ENCODE assay signal across 1 cellular context in the genomic region with DNA sequence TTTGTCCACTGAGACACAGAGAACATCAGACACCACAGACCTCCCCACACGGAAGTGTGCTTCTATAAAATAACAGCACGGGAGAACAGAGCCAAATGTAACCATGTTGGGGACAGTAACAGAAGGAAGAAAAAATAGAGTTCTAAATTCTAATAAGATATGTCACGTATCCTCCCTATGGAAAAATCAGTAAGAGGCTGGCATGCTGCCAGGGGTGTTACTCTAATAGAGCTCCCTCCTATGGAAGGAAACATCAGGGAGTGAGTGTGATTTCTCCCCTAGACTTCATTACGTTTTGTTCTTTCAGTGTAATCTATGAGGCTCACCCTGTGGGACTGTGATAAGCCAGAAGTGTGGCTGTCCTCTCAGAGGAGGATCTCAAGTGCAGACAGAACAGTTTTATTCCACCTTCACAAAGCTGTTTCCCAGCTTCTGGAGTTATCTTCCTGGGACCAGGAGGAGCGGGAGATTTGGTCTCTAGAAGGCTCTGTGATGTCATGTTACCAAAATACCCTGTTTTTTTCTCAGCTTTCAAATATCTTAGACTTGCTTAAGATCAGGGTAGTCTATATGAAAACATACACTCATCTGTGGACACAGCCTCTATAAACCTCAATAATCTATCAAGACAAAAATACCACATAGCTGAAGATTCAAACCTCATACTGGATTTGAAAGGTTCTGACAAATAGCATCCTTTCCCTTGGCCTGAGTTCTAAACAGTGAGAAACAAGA.
TF ChIP-seq lines count a peak whose summit lies in the region.

No MANE protein-coding gene starts in this region.

TF ChIP-seq in GM23338, 12 proteins besides CTCF, POLR2A, EP300 and RAD21 (continued from another document):
- TF ChIP-seq, protein P1, sequence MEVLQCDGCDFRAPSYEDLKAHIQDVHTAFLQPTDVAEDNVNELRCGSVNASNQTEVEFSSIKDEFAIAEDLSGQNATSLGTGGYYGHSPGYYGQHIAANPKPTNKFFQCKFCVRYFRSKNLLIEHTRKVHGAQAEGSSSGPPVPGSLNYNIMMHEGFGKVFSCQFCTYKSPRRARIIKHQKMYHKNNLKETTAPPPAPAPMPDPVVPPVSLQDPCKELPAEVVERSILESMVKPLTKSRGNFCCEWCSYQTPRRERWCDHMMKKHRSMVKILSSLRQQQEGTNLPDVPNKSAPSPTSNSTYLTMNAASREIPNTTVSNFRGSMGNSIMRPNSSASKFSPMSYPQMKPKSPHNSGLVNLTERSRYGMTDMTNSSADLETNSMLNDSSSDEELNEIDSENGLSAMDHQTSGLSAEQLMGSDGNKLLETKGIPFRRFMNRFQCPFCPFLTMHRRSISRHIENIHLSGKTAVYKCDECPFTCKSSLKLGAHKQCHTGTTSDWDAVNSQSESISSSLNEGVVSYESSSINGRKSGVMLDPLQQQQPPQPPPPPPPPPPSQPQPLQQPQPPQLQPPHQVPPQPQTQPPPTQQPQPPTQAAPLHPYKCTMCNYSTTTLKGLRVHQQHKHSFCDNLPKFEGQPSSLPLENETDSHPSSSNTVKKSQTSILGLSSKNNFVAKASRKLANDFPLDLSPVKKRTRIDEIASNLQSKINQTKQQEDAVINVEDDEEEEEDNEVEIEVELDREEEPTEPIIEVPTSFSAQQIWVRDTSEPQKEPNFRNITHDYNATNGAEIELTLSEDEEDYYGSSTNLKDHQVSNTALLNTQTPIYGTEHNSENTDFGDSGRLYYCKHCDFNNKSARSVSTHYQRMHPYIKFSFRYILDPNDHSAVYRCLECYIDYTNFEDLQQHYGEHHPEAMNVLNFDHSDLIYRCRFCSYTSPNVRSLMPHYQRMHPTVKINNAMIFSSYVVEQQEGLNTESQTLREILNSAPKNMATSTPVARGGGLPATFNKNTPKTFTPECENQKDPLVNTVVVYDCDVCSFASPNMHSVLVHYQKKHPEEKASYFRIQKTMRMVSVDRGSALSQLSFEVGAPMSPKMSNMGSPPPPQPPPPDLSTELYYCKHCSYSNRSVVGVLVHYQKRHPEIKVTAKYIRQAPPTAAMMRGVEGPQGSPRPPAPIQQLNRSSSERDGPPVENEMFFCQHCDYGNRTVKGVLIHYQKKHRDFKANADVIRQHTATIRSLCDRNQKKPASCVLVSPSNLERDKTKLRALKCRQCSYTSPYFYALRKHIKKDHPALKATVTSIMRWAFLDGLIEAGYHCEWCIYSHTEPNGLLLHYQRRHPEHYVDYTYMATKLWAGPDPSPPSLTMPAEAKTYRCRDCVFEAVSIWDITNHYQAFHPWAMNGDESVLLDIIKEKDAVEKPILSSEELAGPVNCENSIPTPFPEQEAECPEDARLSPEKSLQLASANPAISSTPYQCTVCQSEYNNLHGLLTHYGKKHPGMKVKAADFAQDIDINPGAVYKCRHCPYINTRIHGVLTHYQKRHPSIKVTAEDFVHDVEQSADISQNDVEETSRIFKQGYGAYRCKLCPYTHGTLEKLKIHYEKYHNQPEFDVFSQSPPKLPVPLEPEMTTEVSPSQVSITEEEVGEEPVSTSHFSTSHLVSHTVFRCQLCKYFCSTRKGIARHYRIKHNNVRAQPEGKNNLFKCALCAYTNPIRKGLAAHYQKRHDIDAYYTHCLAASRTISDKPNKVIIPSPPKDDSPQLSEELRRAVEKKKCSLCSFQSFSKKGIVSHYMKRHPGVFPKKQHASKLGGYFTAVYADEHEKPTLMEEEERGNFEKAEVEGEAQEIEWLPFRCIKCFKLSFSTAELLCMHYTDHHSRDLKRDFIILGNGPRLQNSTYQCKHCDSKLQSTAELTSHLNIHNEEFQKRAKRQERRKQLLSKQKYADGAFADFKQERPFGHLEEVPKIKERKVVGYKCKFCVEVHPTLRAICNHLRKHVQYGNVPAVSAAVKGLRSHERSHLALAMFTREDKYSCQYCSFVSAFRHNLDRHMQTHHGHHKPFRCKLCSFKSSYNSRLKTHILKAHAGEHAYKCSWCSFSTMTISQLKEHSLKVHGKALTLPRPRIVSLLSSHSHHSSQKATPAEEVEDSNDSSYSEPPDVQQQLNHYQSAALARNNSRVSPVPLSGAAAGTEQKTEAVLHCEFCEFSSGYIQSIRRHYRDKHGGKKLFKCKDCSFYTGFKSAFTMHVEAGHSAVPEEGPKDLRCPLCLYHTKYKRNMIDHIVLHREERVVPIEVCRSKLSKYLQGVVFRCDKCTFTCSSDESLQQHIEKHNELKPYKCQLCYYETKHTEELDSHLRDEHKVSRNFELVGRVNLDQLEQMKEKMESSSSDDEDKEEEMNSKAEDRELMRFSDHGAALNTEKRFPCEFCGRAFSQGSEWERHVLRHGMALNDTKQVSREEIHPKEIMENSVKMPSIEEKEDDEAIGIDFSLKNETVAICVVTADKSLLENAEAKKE (CRISPR knock-in tag; IDR thresholded peaks at IDR 0.05) = no peak
- TF ChIP-seq, protein P2, sequence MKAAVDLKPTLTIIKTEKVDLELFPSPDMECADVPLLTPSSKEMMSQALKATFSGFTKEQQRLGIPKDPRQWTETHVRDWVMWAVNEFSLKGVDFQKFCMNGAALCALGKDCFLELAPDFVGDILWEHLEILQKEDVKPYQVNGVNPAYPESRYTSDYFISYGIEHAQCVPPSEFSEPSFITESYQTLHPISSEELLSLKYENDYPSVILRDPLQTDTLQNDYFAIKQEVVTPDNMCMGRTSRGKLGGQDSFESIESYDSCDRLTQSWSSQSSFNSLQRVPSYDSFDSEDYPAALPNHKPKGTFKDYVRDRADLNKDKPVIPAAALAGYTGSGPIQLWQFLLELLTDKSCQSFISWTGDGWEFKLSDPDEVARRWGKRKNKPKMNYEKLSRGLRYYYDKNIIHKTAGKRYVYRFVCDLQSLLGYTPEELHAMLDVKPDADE (IDR thresholded peaks at IDR 0.05) = no peak
- no peak for TF ChIP-seq CREB1 (CRISPR knock-in tag; IDR thresholded peaks at IDR 0.05; ENCODE audit: low read depth)
- no peak for TF ChIP-seq ZNF331 (CRISPR knock-in tag; IDR thresholded peaks at IDR 0.05; ENCODE audit: low read depth)
- no peak for TF ChIP-seq POLR2AphosphoS5 (IDR thresholded peaks at IDR 0.05; ENCODE audit: low read depth)
- TF ChIP-seq, protein P3, sequence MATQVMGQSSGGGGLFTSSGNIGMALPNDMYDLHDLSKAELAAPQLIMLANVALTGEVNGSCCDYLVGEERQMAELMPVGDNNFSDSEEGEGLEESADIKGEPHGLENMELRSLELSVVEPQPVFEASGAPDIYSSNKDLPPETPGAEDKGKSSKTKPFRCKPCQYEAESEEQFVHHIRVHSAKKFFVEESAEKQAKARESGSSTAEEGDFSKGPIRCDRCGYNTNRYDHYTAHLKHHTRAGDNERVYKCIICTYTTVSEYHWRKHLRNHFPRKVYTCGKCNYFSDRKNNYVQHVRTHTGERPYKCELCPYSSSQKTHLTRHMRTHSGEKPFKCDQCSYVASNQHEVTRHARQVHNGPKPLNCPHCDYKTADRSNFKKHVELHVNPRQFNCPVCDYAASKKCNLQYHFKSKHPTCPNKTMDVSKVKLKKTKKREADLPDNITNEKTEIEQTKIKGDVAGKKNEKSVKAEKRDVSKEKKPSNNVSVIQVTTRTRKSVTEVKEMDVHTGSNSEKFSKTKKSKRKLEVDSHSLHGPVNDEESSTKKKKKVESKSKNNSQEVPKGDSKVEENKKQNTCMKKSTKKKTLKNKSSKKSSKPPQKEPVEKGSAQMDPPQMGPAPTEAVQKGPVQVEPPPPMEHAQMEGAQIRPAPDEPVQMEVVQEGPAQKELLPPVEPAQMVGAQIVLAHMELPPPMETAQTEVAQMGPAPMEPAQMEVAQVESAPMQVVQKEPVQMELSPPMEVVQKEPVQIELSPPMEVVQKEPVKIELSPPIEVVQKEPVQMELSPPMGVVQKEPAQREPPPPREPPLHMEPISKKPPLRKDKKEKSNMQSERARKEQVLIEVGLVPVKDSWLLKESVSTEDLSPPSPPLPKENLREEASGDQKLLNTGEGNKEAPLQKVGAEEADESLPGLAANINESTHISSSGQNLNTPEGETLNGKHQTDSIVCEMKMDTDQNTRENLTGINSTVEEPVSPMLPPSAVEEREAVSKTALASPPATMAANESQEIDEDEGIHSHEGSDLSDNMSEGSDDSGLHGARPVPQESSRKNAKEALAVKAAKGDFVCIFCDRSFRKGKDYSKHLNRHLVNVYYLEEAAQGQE (IDR thresholded peaks at IDR 0.05; ENCODE audit: unreplicated experiment) = no peak
- no peak for TF ChIP-seq STAT1 (IDR thresholded peaks at IDR 0.05; ENCODE audit: unreplicated experiment)
- TF ChIP-seq NANOG (IDR thresholded peaks at IDR 0.05; ENCODE audit: borderline replicate concordance) = no peak
- TF ChIP-seq EZH2 (IDR thresholded peaks at IDR 0.05; ENCODE audit: low read depth, unreplicated experiment) = no peak
- no peak for TF ChIP-seq JUNB (IDR thresholded peaks at IDR 0.05; ENCODE audit: unreplicated experiment)
